ENCODE assay signal across 1 cellular context in the genomic region with DNA sequence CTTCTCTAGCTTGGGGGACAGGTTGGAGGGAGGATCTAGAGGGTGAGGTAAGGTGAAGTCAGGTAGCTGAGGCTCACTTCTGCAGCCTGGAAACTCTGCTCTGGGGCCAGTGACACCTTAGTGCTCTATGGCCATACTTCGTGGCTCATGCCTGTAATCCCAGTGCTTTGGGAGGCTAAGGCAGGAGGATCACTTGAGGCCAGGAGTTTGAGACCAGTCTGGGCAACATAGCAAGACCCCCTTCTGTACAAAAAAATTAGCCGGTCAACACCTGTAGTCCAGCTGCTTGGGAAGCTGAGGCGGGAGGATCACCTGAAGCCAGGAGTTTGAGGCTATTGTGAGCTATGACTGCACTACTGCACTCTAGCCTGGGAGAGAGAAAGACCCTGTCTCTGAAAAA.
TF ChIP-seq lines count a peak whose summit lies in the region.

No MANE protein-coding gene starts in this region.

TF ChIP-seq in endothelial cell of umbilical vein, 7 proteins besides CTCF, POLR2A, EP300 and RAD21:
- TF ChIP-seq JUN (IDR thresholded peaks at IDR 0.05; ENCODE audit: borderline replicate concordance, insufficient read depth, insufficient read length, low read depth) (no peak), EZH2 (IDR thresholded peaks at IDR 0.05; ENCODE audit: borderline replicate concordance, low read depth, low read length, severe bottlenecking) (no peak), POLR2AphosphoS5 (IDR thresholded peaks at IDR 0.05; ENCODE audit: insufficient read depth, low read depth, low read length) (no peak), MYC (IDR thresholded peaks at IDR 0.05; ENCODE audit: low read depth, low read length) (no peak), MAX (IDR thresholded peaks at IDR 0.05; ENCODE audit: insufficient read depth, insufficient read length) (no peak), GATA2 (IDR thresholded peaks at IDR 0.05; ENCODE audit: insufficient read depth, insufficient read length, low read depth, low read length) (no peak), FOS (IDR thresholded peaks at IDR 0.05; ENCODE audit: borderline replicate concordance, insufficient read depth, low read length) (no peak)
TF ChIP-seq in endothelial cell of umbilical vein: peak in this region for 0.
